In the genomic region with DNA sequence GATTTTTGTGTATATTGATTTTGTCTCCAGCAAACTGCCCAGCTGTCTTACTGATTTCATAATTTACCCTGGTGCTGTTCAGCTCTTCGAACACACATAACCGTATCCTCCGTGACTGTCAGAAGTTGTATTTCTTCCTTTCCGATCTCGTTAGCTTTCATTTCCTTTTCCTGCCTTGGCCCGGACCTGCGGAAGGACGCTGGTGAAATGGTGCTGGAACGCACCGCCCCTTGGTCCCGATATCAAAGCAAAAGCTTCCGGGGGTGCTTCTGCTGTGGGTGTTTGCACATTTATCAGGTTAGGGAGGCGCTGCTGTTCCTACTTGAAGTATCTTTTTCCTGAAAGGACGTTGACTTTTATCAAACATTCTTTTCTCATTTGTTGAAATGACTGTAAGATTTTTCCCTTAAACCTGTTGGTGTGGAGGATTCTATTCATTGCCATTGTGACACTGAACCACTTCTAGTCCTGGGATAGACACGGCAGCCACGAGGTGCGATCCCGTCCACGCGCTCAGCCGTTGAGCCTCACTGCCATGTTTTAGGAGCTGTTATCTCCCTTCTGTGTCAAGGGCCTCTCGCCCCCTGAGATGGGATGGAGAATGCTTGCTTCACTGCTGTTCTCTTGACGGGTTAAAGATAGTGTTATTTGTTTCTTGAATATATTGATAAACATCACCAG, we compare ENCODE assay signal across 9 cellular contexts.
A peak's percentile ranks its signal among the peaks of the same experiment; 100 is the strongest.
DNase-seq lines count a peak whose midpoint lies in the region; ATAC-seq, FAIRE-seq and TF ChIP-seq lines count a peak whose summit lies in the region.
"Had no signal": no experiment of that assay in that cellular context is flagged by ENCODE, and none has a peak within 500 bp of the region (broad histone marks: within the 10 kb centered on the region; RNA-seq: fewer than 3 reads in every experiment).

No MANE protein-coding gene starts in this region.

- no peak for TF ChIP-seq EP300 in transverse colon (IDR thresholded peaks at IDR 0.05; ENCODE audit: low read depth)

- H3K9me3 ChIP-seq in adipocyte (ENCODE audit: control insufficient read depth, low read length) (peaks cover 14% of the 10 kb centered on the region), transverse colon (no peaks in the 10 kb centered on the region)

- H3K4me3 ChIP-seq in adipocyte (ENCODE audit: low read length) (peak overlapping the region; percentile 71), transverse colon (peak overlapping the region in 2 of 4 donors; percentile 8 to 34)

- in situ Hi-C loops in transverse colon (cut with MboI; ENCODE audit: low pct_ligation_motif_present in 1 of 4, low pct_unique_long_range_greater_than_20kb in 1 of 4, low sequenced_read_pairs in 3 of 4) = no loop called here

- 40 to 43% methylated on average over 21 to 23 of the region's 23 CpGs for WGBS in transverse colon (ENCODE audit: low coverage in 1 of 2), 2 donors

- H3K27me3 ChIP-seq in adipocyte (replicated peaks; ENCODE audit: control insufficient read depth, insufficient read depth, low read length) (peaks cover 65% of the 10 kb centered on the region), transverse colon (peaks cover 22% of the 10 kb centered on the region)

- intact Hi-C loops in transverse colon (cut with DNase I; ENCODE audit: low total_unique reads) = no loop called here

- DNase-seq in activated CD8-positive, alpha-beta memory T cell treated with anti-CD3 and anti-CD28 coated beads for 24 hours = peak; percentile 74
- DNase-seq in activated CD8-positive, alpha-beta memory T cell treated with anti-CD3 and anti-CD28 coated beads, Interleukin-2, amount 50 U/mL, for 48 hours = no peak
- DNase-seq in adipocyte (ENCODE audit: low read depth) (no peak), lung microvascular endothelial cell (ENCODE audit: low read depth in 2 of 2) (peak; percentile 52 to 72), transverse colon (peak; percentile 39), D721Med (ENCODE audit: insufficient read length, low spot score) (no peak), HUDEP-2 (lab: John Stamatoyannopoulos, UW; ENCODE audit: unreplicated experiment in 76 of 76) (no peak)

- TF ChIP-seq CTCF in transverse colon (IDR thresholded peaks at IDR 0.05) = no peak
- TF ChIP-seq CTCF in D721Med (IDR thresholded peaks at IDR 0.05; ENCODE audit: insufficient read depth, missing control alignments) = no peak

- no peak for FAIRE-seq in D721Med (lab: Jason Lieb, UNC)
- FAIRE-seq: A204.1 had no signal

- TF ChIP-seq POLR2A in transverse colon (IDR thresholded peaks at IDR 0.05) = no peak

- no peaks in the 10 kb centered on the region for H3K4me1 ChIP-seq in adipocyte (ENCODE audit: control insufficient read depth, insufficient read depth, low read length)
- peaks cover 0 to 14% (median 6%) of the 10 kb centered on the region in 4 donors for H3K4me1 ChIP-seq in transverse colon

- no peak for ATAC-seq in HG03469 (IDR thresholded peaks at IDR 0.05; ENCODE audit: unreplicated experiment)

- H3K9ac ChIP-seq in adipocyte (ENCODE audit: low read length) = no peak overlapping the region

- H3K36me3 ChIP-seq in adipocyte (ENCODE audit: control insufficient read depth, insufficient read depth, low read length, severe bottlenecking) (no peaks in the 10 kb centered on the region), transverse colon (no peaks in the 10 kb centered on the region)

- peak overlapping the region in 2 of 4 donors; percentile 44 to 50 for H3K27ac ChIP-seq in transverse colon

Comparison
In these comparisons a context has a peak if more than half of its experiments do, and no peak if none do; other contexts are left out.
1. DNase-seq: peak in activated CD8-positive, alpha-beta memory T cell treated with anti-CD3 and anti-CD28 coated beads for 24 hours (single experiment), lung microvascular endothelial cell (2 of 2) and transverse colon (single experiment); none in activated CD8-positive, alpha-beta memory T cell treated with anti-CD3 and anti-CD28 coated beads, Interleukin-2, amount 50 U/mL, for 48 hours (single experiment), adipocyte (single experiment), D721Med (single experiment) and HUDEP-2 (0 of 76).